ENCODE assay signal across 19 cellular contexts in the genomic region with DNA sequence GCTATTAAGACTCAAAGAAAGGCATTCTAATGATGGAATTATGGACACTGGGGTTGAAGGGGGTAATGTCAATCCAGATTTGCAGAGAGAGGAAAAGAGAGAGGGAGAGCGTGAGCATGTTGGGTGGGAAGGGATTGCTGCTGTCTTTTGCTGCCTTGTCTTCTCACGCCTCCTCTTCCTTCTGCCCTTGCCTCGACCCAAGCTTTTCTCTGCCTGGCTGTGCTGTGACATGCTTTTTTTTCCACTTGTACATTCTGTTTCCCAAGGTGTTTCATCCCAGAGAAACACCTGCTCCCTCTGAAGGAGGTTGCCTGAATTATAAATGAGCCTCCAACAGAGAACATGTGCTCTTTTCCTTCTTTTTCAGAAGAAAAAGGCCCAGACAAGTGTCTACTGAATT.
"Had no signal": no experiment of that assay in that cellular context is flagged by ENCODE, and none has a peak within 500 bp of the region (broad histone marks: within the 10 kb centered on the region; RNA-seq: fewer than 3 reads in every experiment).

No MANE protein-coding gene starts in this region.

- H3K27ac ChIP-seq: adrenal gland, SK-N-MC, VCaP had no signal

- H3K9me3 Mint-ChIP-seq: activated CD4-positive, alpha-beta memory T cell treated with anti-CD3 and anti-CD28 coated beads, Interleukin-2, amount 10 ng/mL, durations not matched to agents 7 days and 5 days; activated naive CD8-positive, alpha-beta T cell treated with anti-CD3 and anti-CD28 coated beads, Interleukin-2, amount 10 ng/mL, durations not matched to agents 7 days and 5 days; activated T-helper 17 cell treated with anti-CD3 and anti-CD28 coated beads, Interleukin-2, amount 50 U/mL, for 72 hours; T-cell had no signal

- ATAC-seq: activated CD4-positive, alpha-beta T cell treated with anti-CD3 and anti-CD28 coated beads for 36 hours; activated T-helper 17 cell treated with anti-CD3 and anti-CD28 coated beads, Interleukin-2, amount 50 U/mL, for 72 hours; Right ventricle myocardium inferior; T-cell had no signal

- H3K36me3 Mint-ChIP-seq: activated naive CD8-positive, alpha-beta T cell treated with anti-CD3 and anti-CD28 coated beads, Interleukin-2, amount 10 ng/mL, durations not matched to agents 7 days and 5 days; T-cell had no signal

- H3K36me3 ChIP-seq: adrenal gland had no signal

- DNase-seq: activated CD4-positive, alpha-beta memory T cell treated with anti-CD3 and anti-CD28 coated beads, Interleukin-2, amount 10 ng/mL, durations not matched to agents 7 days and 5 days; activated CD4-positive, alpha-beta T cell treated with anti-CD3 and anti-CD28 coated beads for 36 hours; activated CD4-positive, alpha-beta T cell treated with anti-CD3 and anti-CD28 coated beads, Interleukin-2, amount 50 U/mL, for 1 hour; activated naive CD4-positive, alpha-beta T cell treated with anti-CD3 and anti-CD28 coated beads, Interleukin-2, amount 50 U/mL, for 16 hours; activated naive CD8-positive, alpha-beta T cell treated with anti-CD3 and anti-CD28 coated beads, Interleukin-2, amount 10 ng/mL, durations not matched to agents 7 days and 5 days; activated T-cell treated with anti-CD3 and anti-CD28 coated beads for 4 hours; activated T-cell treated with anti-CD3 and anti-CD28 coated beads, Interleukin-2, amount 50 U/mL, for 48 hours; adrenal gland; KG1; NCI-H1048; NCI-H146; NCI-H187 treated with DMSO at 0.1 percent for 48 hours; NCI-H2081 treated with DMSO at 0.1 percent for 48 hours; NCI-H510A treated with DMSO at 0.1 percent for 48 hours; T-cell had no signal

- H3K27me3 ChIP-seq: adrenal gland had no signal

- H3K4me1 Mint-ChIP-seq: activated CD4-positive, alpha-beta memory T cell treated with anti-CD3 and anti-CD28 coated beads, Interleukin-2, amount 10 ng/mL, durations not matched to agents 7 days and 5 days; activated CD4-positive, alpha-beta T cell treated with anti-CD3 and anti-CD28 coated beads for 36 hours; activated naive CD8-positive, alpha-beta T cell treated with anti-CD3 and anti-CD28 coated beads, Interleukin-2, amount 10 ng/mL, durations not matched to agents 7 days and 5 days; activated T-helper 17 cell treated with anti-CD3 and anti-CD28 coated beads, Interleukin-2, amount 50 U/mL, for 72 hours; T-cell had no signal

- H3K27ac Mint-ChIP-seq: activated CD4-positive, alpha-beta memory T cell treated with anti-CD3 and anti-CD28 coated beads, Interleukin-2, amount 10 ng/mL, durations not matched to agents 7 days and 5 days; activated CD4-positive, alpha-beta T cell treated with anti-CD3 and anti-CD28 coated beads for 36 hours; activated T-helper 17 cell treated with anti-CD3 and anti-CD28 coated beads, Interleukin-2, amount 50 U/mL, for 72 hours; T-cell had no signal

- H3K4me3 Mint-ChIP-seq: activated CD4-positive, alpha-beta memory T cell treated with anti-CD3 and anti-CD28 coated beads, Interleukin-2, amount 10 ng/mL, durations not matched to agents 7 days and 5 days; activated CD4-positive, alpha-beta T cell treated with anti-CD3 and anti-CD28 coated beads for 36 hours; activated naive CD8-positive, alpha-beta T cell treated with anti-CD3 and anti-CD28 coated beads, Interleukin-2, amount 10 ng/mL, durations not matched to agents 7 days and 5 days; activated T-helper 17 cell treated with anti-CD3 and anti-CD28 coated beads, Interleukin-2, amount 50 U/mL, for 72 hours; T-cell had no signal

- H3K4me3 ChIP-seq: adrenal gland, SK-N-MC had no signal

- H3K9me3 ChIP-seq: adrenal gland had no signal
